In genomic region chr2:126947090-126947404, GRCh38 we compare ENCODE assay signal across 32 cellular contexts. TPM values are rescaled to one million over a fixed set of nuclear protein-coding genes. Genes with fewer than 3 reads are reported as not detected.
"Had no signal": no experiment of that assay in that cellular context is flagged by ENCODE, and none has a peak within 500 bp of the region (broad histone marks: within the 10 kb centered on the region; RNA-seq: fewer than 3 reads in every experiment).

No MANE protein-coding gene starts in this region.

- H3K27me3 ChIP-seq: colonic mucosa, gastrocnemius medialis, pancreas had no signal

- H3K4me3 Mint-ChIP-seq: activated T-cell treated with anti-CD3 and anti-CD28 coated beads, Interleukin-2, amount 50 U/mL, for 72 hours; immature natural killer cell; neural crest cell; T-cell; T-helper 2 cell treated with Interferon-gamma antibody and Interleukin-4, amounts not matched to agents 5 μg/mL and 100 μg/mL, for 36 hours had no signal

- H3K36me3 Mint-ChIP-seq: T-cell had no signal

- H3K4me1 ChIP-seq: colonic mucosa, gastrocnemius medialis, left lung, lower lobe of right lung, pancreas, prostate gland, spleen, suprapubic skin, tibial artery, upper lobe of right lung had no signal

- DNase-seq: activated CD4-positive, alpha-beta T cell treated with anti-CD3 and anti-CD28 coated beads for 4 hours; activated CD4-positive, alpha-beta T cell treated with anti-CD3 and anti-CD28 coated beads, Interleukin-2, amount 50 U/mL, for 4 hours; activated naive CD4-positive, alpha-beta T cell; activated T-cell treated with anti-CD3 and anti-CD28 coated beads for 4 hours; activated T-cell treated with anti-CD3 and anti-CD28 coated beads, Interleukin-2, amount 50 U/mL, for 72 hours; anterior cingulate cortex; cerebellar nuclear complex; colonic mucosa; effector memory CD4-positive, alpha-beta T cell; gastrocnemius medialis; hippocampal formation; immature natural killer cell; left lung; lower lobe of right lung; nucleus accumbens; pancreas; retina; spleen; stimulated activated naive CD4-positive, alpha-beta T cell; T-cell; tibial artery; upper lobe of right lung had no signal

- FAIRE-seq: pancreas had no signal

- H3K27ac Mint-ChIP-seq: activated naive CD4-positive, alpha-beta T cell treated with anti-CD3 and anti-CD28 coated beads, Interleukin-2, amount 50 U/mL, for 72 hours; activated T-cell treated with anti-CD3 and anti-CD28 coated beads, Interleukin-2, amount 50 U/mL, for 72 hours; immature natural killer cell; T-cell; T-helper 2 cell treated with Interferon-gamma antibody and Interleukin-4, amounts not matched to agents 5 μg/mL and 100 μg/mL, for 36 hours had no signal

- H3K4me3 ChIP-seq: colonic mucosa, gastrocnemius medialis, left lung, lower lobe of right lung, pancreas, prostate gland, spleen, suprapubic skin, tibial artery, upper lobe of right lung had no signal

- H3K9me3 ChIP-seq: colonic mucosa, gastrocnemius medialis, lower lobe of right lung, pancreas, prostate gland, suprapubic skin, tibial artery, upper lobe of right lung had no signal

- H3K36me3 ChIP-seq: colonic mucosa, gastrocnemius medialis, left lung, lower lobe of right lung, pancreas, prostate gland, spleen, suprapubic skin, tibial artery, upper lobe of right lung had no signal

- ATAC-seq: activated naive CD4-positive, alpha-beta T cell treated with anti-CD3 and anti-CD28 coated beads, Interleukin-2, amount 50 U/mL, for 72 hours; activated T-cell treated with anti-CD3 and anti-CD28 coated beads, Interleukin-2, amount 50 U/mL, for 72 hours; gastrocnemius medialis; left lung; lower lobe of right lung; pancreas; T-cell; upper lobe of right lung had no signal

- H3K27ac ChIP-seq: colonic mucosa, gastrocnemius medialis, left lung, lower lobe of right lung, pancreas, prostate gland, spleen, suprapubic skin, tibial artery, upper lobe of right lung had no signal

- H3K4me1 Mint-ChIP-seq: immature natural killer cell, neural crest cell, T-cell had no signal

RNA-seq across cellular contexts. Expression of gene TEX51, which starts 48.4 kb away (rescaled TPM):
- total RNA-seq: activated naive CD4-positive, alpha-beta T cell treated with anti-CD3 and anti-CD28 coated beads, Interleukin-2, amount 50 U/mL, for 72 hours; activated T-cell treated with anti-CD3 and anti-CD28 coated beads, Interleukin-2, amount 50 U/mL, for 72 hours; colonic mucosa; dermis microvascular lymphatic vessel endothelial cell; epithelial cell of proximal tubule; gastrocnemius medialis; kidney epithelial cell; left lung; lower lobe of right lung; mesenteric fat pad; mucosa of gallbladder; neural crest cell; pancreas; spleen; suprapubic skin; T-cell; upper lobe of right lung had no signal
- polyA plus RNA-seq: immature natural killer cell, pancreas, spleen had no signal
